Comparison of ENCODE assay signal across 26 cellular contexts in genomic region chr2:45758018-45758417, GRCh38.
A peak's percentile ranks its signal among the peaks of the same experiment; 100 is the strongest.
DNase-seq lines count a peak whose midpoint lies in the region; ATAC-seq, FAIRE-seq and TF ChIP-seq lines count a peak whose summit lies in the region.
"Had no signal": no experiment of that assay in that cellular context is flagged by ENCODE, and none has a peak within 500 bp of the region (broad histone marks: within the 10 kb centered on the region; RNA-seq: fewer than 3 reads in every experiment).

No MANE protein-coding gene starts in this region.

- H3K36me3 ChIP-seq in HepG2 (replicated peaks in 1 of 2; ENCODE audit: control insufficient read depth in 1 of 2, insufficient read depth in 2 of 2, low read length in 2 of 2): no peaks in the 10 kb centered on the region
- H3K36me3 ChIP-seq in right lobe of liver: no peaks in the 10 kb centered on the region
- no peaks in the 10 kb centered on the region for H3K36me3 ChIP-seq in smooth muscle cell (ENCODE audit: low read depth)

- peaks cover 38% of the 10 kb centered on the region for H3F3A ChIP-seq in smooth muscle cell (ENCODE audit: low read depth)

- H2AFZ ChIP-seq in HepG2 (ENCODE audit: low read length) (no peak overlapping the region), smooth muscle cell (ENCODE audit: low read depth) (no peak overlapping the region)

- intact Hi-C loops in HepG2 (cut with micrococcal nuclease; ENCODE audit: unreplicated experiment) (no loop called here), right lobe of liver (cut with DNase I) (no loop called here), posterior vena cava (cut with DNase I) (no loop called here)

- H3K9me3 ChIP-seq in HepG2 (ENCODE audit: low read length) (no peaks in the 10 kb centered on the region), right lobe of liver (no peaks in the 10 kb centered on the region), smooth muscle cell (replicated peaks; ENCODE audit: low read depth) (no peaks in the 10 kb centered on the region)
- H3K9me3 ChIP-seq: A549 had no signal

- H3K4me1 ChIP-seq in HepG2 (ENCODE audit: insufficient read depth, low read length) (no peaks in the 10 kb centered on the region), right lobe of liver (no peaks in the 10 kb centered on the region), smooth muscle cell (ENCODE audit: low read depth) (peaks cover 40% of the 10 kb centered on the region)
- H3K4me1 ChIP-seq: Caco-2 had no signal

- WGBS in HepG2 (ENCODE audit: low lambda C conversion rate): 59% methylated on average over 1 of the region's 1 CpG
- 100% methylated on average over 1 of the region's 1 CpG for WGBS in right lobe of liver (ENCODE audit: insufficient coverage, low coverage, low lambda C conversion rate, missing lambda C conversion rate)
- 100% methylated on average over 1 of the region's 1 CpG for WGBS in smooth muscle cell (ENCODE audit: low lambda C conversion rate)

- TF ChIP-seq RAD21 in HepG2 (CRISPR knock-in tag; IDR thresholded peaks at IDR 0.05): no peak

- no peaks in the 10 kb centered on the region for H3K9me3 Mint-ChIP-seq in HFFc6
- H3K9me3 Mint-ChIP-seq: CD4-positive, alpha-beta T cell; CD8-positive, alpha-beta T cell had no signal

- H3K4me2 ChIP-seq in HepG2 (ENCODE audit: low read depth, low read length) (no peak overlapping the region), smooth muscle cell (no peak overlapping the region)
- H3K4me2 ChIP-seq: A549 had no signal

- POLR2A ChIA-PET in HepG2 (lab: Yijun Ruan, JAX): no interaction called here

- TF ChIP-seq EP300 in HepG2 (IDR thresholded peaks at IDR 0.05; ENCODE audit: low read depth in 2 of 2, low read length in 2 of 2) (no peak), HepG2 (CRISPR knock-in tag; IDR thresholded peaks at IDR 0.05; ENCODE audit: borderline replicate concordance) (no peak)

- H3K27ac Mint-ChIP-seq in HFFc6: peak overlapping the region; percentile 92
- H3K27ac Mint-ChIP-seq: B cell; CD4-positive, alpha-beta T cell; CD8-positive, alpha-beta T cell had no signal

- peaks cover 1% of the 10 kb centered on the region for H3K27me3 Mint-ChIP-seq in HFFc6 (ENCODE audit: insufficient read depth)
- H3K27me3 Mint-ChIP-seq: B cell; CD4-positive, alpha-beta T cell had no signal

- no peaks in the 10 kb centered on the region for H3K36me3 Mint-ChIP-seq in HFFc6 (ENCODE audit: low read depth)
- H3K36me3 Mint-ChIP-seq: CD8-positive, alpha-beta T cell had no signal

- H3K27me3 ChIP-seq in HepG2 (ENCODE audit: control insufficient read depth in 1 of 2, insufficient read depth in 2 of 2, low read length in 2 of 2) (no peaks in the 10 kb centered on the region), right lobe of liver (no peaks in the 10 kb centered on the region), smooth muscle cell (ENCODE audit: low read depth) (no peaks in the 10 kb centered on the region)

- no peak for FAIRE-seq in HepG2 (lab: Jason Lieb, UNC)
- FAIRE-seq: A549, GM12878, GM12892, GM18507 had no signal

- DNase-seq in HepG2 (ENCODE audit: low spot score) (no peak), right lobe of liver (no peak), HFFc6 (no peak), smooth muscle cell (lab: John Stamatoyannopoulos, UW; ENCODE audit: unreplicated experiment) (no peak), NCI-H748 treated with DMSO at 0.1 percent for 48 hours (lab: John Stamatoyannopoulos, UW) (no peak), posterior vena cava (ENCODE audit: low spot score) (no peak)
- DNase-seq: AML-193; Caco-2; Calu3; CD4-positive, alpha-beta T cell; CD8-positive, alpha-beta T cell; DMS 273 treated with DMSO at 0.1 percent for 48 hours; DMS153; DMS53; DMS79; DND-41; EL; GDM1 had no signal

- no TSS peak for BruUV-seq in HepG2 (replicated peaks; lab: Mats Ljungman, UMichigan)

- H3K79me2 ChIP-seq in HepG2 (ENCODE audit: insufficient read depth, low read length): no peaks in the 10 kb centered on the region
- H3K79me2 ChIP-seq in smooth muscle cell (ENCODE audit: low read depth): peaks cover 44% of the 10 kb centered on the region

- ATAC-seq in HepG2 (no peak), right lobe of liver (no peak), GM19397 (IDR thresholded peaks at IDR 0.05; ENCODE audit: unreplicated experiment) (no peak)
- ATAC-seq: A549; CD8-positive, alpha-beta T cell; GM12878 had no signal

- TF ChIP-seq POLR2A in HepG2 (IDR thresholded peaks at IDR 0.05; ENCODE audit: insufficient read depth in 1 of 2, low read depth in 2 of 2, low read length in 2 of 2): no peak
- no peak for TF ChIP-seq POLR2A in right lobe of liver (IDR thresholded peaks at IDR 0.05)

- H3K27ac ChIP-seq in HepG2 (ENCODE audit: extremely low read length, insufficient read depth, low read length) (no peak overlapping the region), right lobe of liver (no peak overlapping the region), smooth muscle cell (ENCODE audit: low read depth) (peak overlapping the region; percentile 96)
- H3K27ac ChIP-seq: 22Rv1, A549, C4-2B had no signal

- peaks cover 75% of the 10 kb centered on the region for H3K4me1 Mint-ChIP-seq in HFFc6 (ENCODE audit: low read depth)

- H3K9ac ChIP-seq in HepG2 (ENCODE audit: insufficient read depth, low read depth, low read length) (no peak overlapping the region), smooth muscle cell (ENCODE audit: low read depth) (no peak overlapping the region)

- H4K20me1 ChIP-seq in HepG2 (ENCODE audit: insufficient read depth, low read length) (no peaks in the 10 kb centered on the region), smooth muscle cell (ENCODE audit: low read depth) (peaks cover 4% of the 10 kb centered on the region)

- no peak overlapping the region for H3K4me3 Mint-ChIP-seq in HFFc6
- H3K4me3 Mint-ChIP-seq: B cell; CD4-positive, alpha-beta T cell; CD8-positive, alpha-beta T cell had no signal

- H3K4me3 ChIP-seq in HepG2 (replicated peaks in 1 of 3; ENCODE audit: insufficient read depth in 1 of 3, low read depth in 2 of 3, low read length in 3 of 3) (no peak overlapping the region), right lobe of liver (no peak overlapping the region), smooth muscle cell (no peak overlapping the region)
- H3K4me3 ChIP-seq: A549, GM12878 had no signal

- in situ Hi-C loops in HepG2 (cut with HindIII; ENCODE audit: extremely low pct_ligation_motif_present, low pct_unique_long_range_greater_than_20kb): no loop called here

- TF ChIP-seq CTCF in HepG2 (CRISPR knock-in tag; IDR thresholded peaks at IDR 0.05): no peak
- no peak for TF ChIP-seq CTCF in right lobe of liver (IDR thresholded peaks at IDR 0.05)
- TF ChIP-seq CTCF in HFFc6 (IDR thresholded peaks at IDR 0.05): no peak
- no peak for TF ChIP-seq CTCF in smooth muscle cell (IDR thresholded peaks at IDR 0.05; ENCODE audit: borderline replicate concordance, insufficient read depth, poor library complexity, severe bottlenecking)

- CTCF ChIA-PET in HepG2 (lab: Yijun Ruan, JAX; ENCODE audit: low intra/inter-chr PET ratio, low total read pairs): no interaction called here

TF ChIP-seq in HepG2, 621 proteins besides CTCF, POLR2A, EP300 and RAD21:
- TF ChIP-seq ZFP82 (CRISPR knock-in tag; IDR thresholded peaks at IDR 0.05; ENCODE audit: borderline replicate concordance): no peak
- TF ChIP-seq ZNF629 (CRISPR knock-in tag; conservative IDR thresholded peaks at IDR 0.05): peak; percentile 69; the same call in 1 of the 2 replicates
- TF ChIP-seq ZNF839 (CRISPR knock-in tag; IDR thresholded peaks at IDR 0.05; ENCODE audit: borderline replicate concordance): no peak
